In genomic region chr7:131235489-131236317, GRCh38 we compare ENCODE assay signal across 1 cellular context.
TF ChIP-seq lines count a peak whose summit lies in the region.

No MANE protein-coding gene starts in this region.

TF ChIP-seq in HEK293, 187 proteins besides CTCF, POLR2A, EP300 and RAD21 (continued from another document):
- TF ChIP-seq GLI4 (tag by site-specific recombination; IDR thresholded peaks at IDR 0.05): no peak
- TF ChIP-seq ZNF184 (tag by site-specific recombination; IDR thresholded peaks at IDR 0.05): no peak
- no peak for TF ChIP-seq ZNF16 (tag by site-specific recombination; IDR thresholded peaks at IDR 0.05; ENCODE audit: low read depth)
- no peak for TF ChIP-seq ZNF324 (tag by site-specific recombination; IDR thresholded peaks at IDR 0.05)
- TF ChIP-seq ZNF426 (tag by site-specific recombination; IDR thresholded peaks at IDR 0.05): no peak
- TF ChIP-seq ZNF629 (tag by site-specific recombination; IDR thresholded peaks at IDR 0.05): peak; percentile 35; the same call in 1 of the 2 replicates
- TF ChIP-seq ZNF133 (tag by site-specific recombination; IDR thresholded peaks at IDR 0.05): no peak
- TF ChIP-seq SCRT2 (tag by site-specific recombination; IDR thresholded peaks at IDR 0.05): peak; percentile 82
- no peak for TF ChIP-seq SP3 (tag by site-specific recombination; IDR thresholded peaks at IDR 0.05)
- TF ChIP-seq BCL11A (tag by site-specific recombination; IDR thresholded peaks at IDR 0.05; ENCODE audit: low read depth): no peak
- no peak for TF ChIP-seq ZNF302 (tag by site-specific recombination; IDR thresholded peaks at IDR 0.05; ENCODE audit: low read depth)
- no peak for TF ChIP-seq WT1 (tag by site-specific recombination; IDR thresholded peaks at IDR 0.05)
- TF ChIP-seq ZNF660 (tag by site-specific recombination; IDR thresholded peaks at IDR 0.05): peak; percentile 97
TF ChIP-seq in HEK293: peak in this region for 4.
